8 cellular contexts compared by ENCODE assay signal in genomic region chr12:93784339-93785086, GRCh38.
A peak's percentile ranks its signal among the peaks of the same experiment; 100 is the strongest.
DNase-seq lines count a peak whose midpoint lies in the region; TF ChIP-seq lines count a peak whose summit lies in the region.

No MANE protein-coding gene starts in this region.

- CTCF ChIA-PET in A673 (lab: Charles Lee) = no interaction called here

- H3K9me3 ChIP-seq in ascending aorta (no peaks in the 10 kb centered on the region), A673 (ENCODE audit: low read depth, low read length, poor library complexity, severe bottlenecking) (no peaks in the 10 kb centered on the region)

- TF ChIP-seq CTCF in ascending aorta (IDR thresholded peaks at IDR 0.05) (no peak), A673 (conservative IDR thresholded peaks at IDR 0.05; ENCODE audit: low read depth, low read length) (no peak)

- H3K4me3 ChIP-seq in ascending aorta (peak overlapping the region; percentile 12 to 27), A673 (ENCODE audit: low read depth, low read length, poor library complexity, severe bottlenecking) (no peak overlapping the region)

- peak overlapping the region; percentile 78 to 86 for H3K27ac ChIP-seq in ascending aorta
- no peak overlapping the region for H3K27ac ChIP-seq in A673 (ENCODE audit: low read depth, low read length, poor library complexity, severe bottlenecking)

- intact Hi-C loops in ascending aorta (cut with DNase I) = loop anchor here (2.0 kb wide), 2 partner anchors 28 to 290 kb away; no protein-coding TSS in a partner anchor
- intact Hi-C loops in A673 (cut with micrococcal nuclease; ENCODE audit: unreplicated experiment) = no loop called here

- no peaks in the 10 kb centered on the region for H3K36me3 ChIP-seq in ascending aorta
- no peaks in the 10 kb centered on the region for H3K36me3 ChIP-seq in A673 (ENCODE audit: insufficient read depth, low read length, poor library complexity, severe bottlenecking)

- no TSS peak for BruUV-seq in A673 (replicated peaks; lab: Mats Ljungman, UMichigan)

- H3K27me3 ChIP-seq in ascending aorta (no peaks in the 10 kb centered on the region), A673 (replicated peaks; ENCODE audit: insufficient read depth, low read depth, low read length, poor library complexity) (no peaks in the 10 kb centered on the region)

- DNase-seq in DMS79 treated with DMSO at 0.1 percent for 48 hours (lab: John Stamatoyannopoulos, UW) (peak; percentile 96), NCI-H524 treated with DMSO at 0.1 percent for 48 hours (lab: John Stamatoyannopoulos, UW) (peak; percentile 47), ascending aorta (ENCODE audit: low spot score in 2 of 2) (peak in 1 of 2 donors; percentile 70), islet precursor cell (peak; percentile 96), KG1 (lab: John Stamatoyannopoulos, UW) (no peak), activated gamma-delta T cell treated with Interleukin-2 at 50 U/mL for 16 hours (no peak), A673 (ENCODE audit: low spot score) (no peak)
- DNase-seq in stimulated activated CD8-positive, alpha-beta memory T cell treated with anti-CD3 and anti-CD28 coated beads, Interleukin-4, amount 100 ng/mL, for 48 hours = peak; percentile 34

- POLR2A ChIA-PET in A673 (lab: Charles Lee; ENCODE audit: low non-redundant PET) = no interaction called here

- H3K4me1 ChIP-seq in ascending aorta = peaks cover 14 to 38% of the 10 kb centered on the region in 2 donors
- H3K4me1 ChIP-seq in A673 (ENCODE audit: insufficient read depth, low read length, poor library complexity, severe bottlenecking) = peaks cover 21% of the 10 kb centered on the region

Comparison
In these comparisons a context has a peak if more than half of its experiments do, and no peak if none do; other contexts are left out.
1. DNase-seq: peak in DMS79 treated with DMSO at 0.1 percent for 48 hours (single experiment), NCI-H524 treated with DMSO at 0.1 percent for 48 hours (single experiment), islet precursor cell (single experiment) and stimulated activated CD8-positive, alpha-beta memory T cell treated with anti-CD3 and anti-CD28 coated beads, Interleukin-4, amount 100 ng/mL, for 48 hours (single experiment); none in KG1 (single experiment), activated gamma-delta T cell treated with Interleukin-2 at 50 U/mL for 16 hours (single experiment) and A673 (single experiment).